Comparison of ENCODE assay signal across 22 cellular contexts in the genomic region with DNA sequence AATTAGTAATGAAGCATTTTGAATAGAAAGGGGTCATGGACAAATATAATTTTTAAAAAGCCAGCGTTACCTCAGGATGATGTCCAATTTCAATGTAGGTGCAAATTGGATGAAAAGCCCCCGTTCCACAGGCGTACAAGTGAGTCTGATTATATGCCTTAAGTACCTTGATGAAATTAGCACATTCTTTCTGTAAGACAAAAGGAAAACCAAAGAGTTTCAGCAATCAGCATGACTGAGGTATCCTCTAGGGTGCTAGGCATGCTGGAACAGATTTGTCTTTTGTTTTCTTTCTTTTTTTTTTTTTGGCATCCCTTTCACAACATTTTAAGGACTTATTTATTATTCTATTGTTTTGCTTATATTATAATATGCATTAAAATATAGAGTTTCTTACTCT.
"Had no signal": no experiment of that assay in that cellular context is flagged by ENCODE, and none has a peak within 500 bp of the region (broad histone marks: within the 10 kb centered on the region; RNA-seq: fewer than 3 reads in every experiment).

No MANE protein-coding gene starts in this region.

- H3K27me3 ChIP-seq: breast epithelium, ovary, vagina had no signal

- H3K4me1 ChIP-seq: prostate gland, vagina had no signal

- H3K9me3 Mint-ChIP-seq: activated B cell treated with CpG ODN at 0.5 μM for 24 hours; activated CD4-positive, alpha-beta memory T cell treated with anti-CD3 and anti-CD28 coated beads for 36 hours; activated naive CD4-positive, alpha-beta T cell treated with anti-CD3 and anti-CD28 coated beads for 36 hours; activated T-cell treated with anti-CD3 and anti-CD28 coated beads, Interleukin-2, amount 50 U/mL, for 72 hours; type B pancreatic cell had no signal

- H3K36me3 ChIP-seq: breast epithelium, ovary, prostate gland, thoracic aorta, vagina had no signal

- H3K4me3 Mint-ChIP-seq: activated B cell treated with CpG ODN at 0.5 μM for 24 hours; activated CD4-positive, alpha-beta memory T cell treated with anti-CD3 and anti-CD28 coated beads for 36 hours; activated CD4-positive, alpha-beta T cell treated with anti-CD3 and anti-CD28 coated beads for 36 hours; activated naive CD4-positive, alpha-beta T cell treated with anti-CD3 and anti-CD28 coated beads for 36 hours; activated naive CD8-positive, alpha-beta T cell treated with anti-CD3 and anti-CD28 coated beads, Interleukin-2, amount 10 ng/mL, durations not matched to agents 7 days and 5 days; activated T-cell treated with anti-CD3 and anti-CD28 coated beads, Interleukin-2, amount 50 U/mL, for 72 hours; natural killer cell; type B pancreatic cell had no signal

- H3K27ac ChIP-seq: breast epithelium, coronary artery, ovary, prostate gland, thoracic aorta, vagina had no signal

- H3K4me3 ChIP-seq: breast epithelium, coronary artery, ovary, prostate gland, thoracic aorta, vagina had no signal

- ATAC-seq: activated CD4-positive, alpha-beta T cell treated with anti-CD3 and anti-CD28 coated beads for 36 hours; activated T-cell treated with anti-CD3 and anti-CD28 coated beads, Interleukin-2, amount 50 U/mL, for 72 hours; left ventricle myocardium superior; natural killer cell had no signal

- H3K4me1 Mint-ChIP-seq: activated B cell treated with CpG ODN at 0.5 μM for 24 hours; activated CD4-positive, alpha-beta T cell treated with anti-CD3 and anti-CD28 coated beads for 36 hours; natural killer cell had no signal

- H3K9me3 ChIP-seq: breast epithelium, ovary, prostate gland, thoracic aorta, vagina had no signal

- H3K36me3 Mint-ChIP-seq: activated CD4-positive, alpha-beta memory T cell treated with anti-CD3 and anti-CD28 coated beads for 36 hours had no signal

- H3K27ac Mint-ChIP-seq: activated B cell treated with CpG ODN at 0.5 μM for 24 hours; activated CD4-positive, alpha-beta memory T cell treated with anti-CD3 and anti-CD28 coated beads for 36 hours; activated CD4-positive, alpha-beta T cell treated with anti-CD3 and anti-CD28 coated beads for 36 hours; activated naive CD4-positive, alpha-beta T cell treated with anti-CD3 and anti-CD28 coated beads for 36 hours; activated naive CD8-positive, alpha-beta T cell treated with anti-CD3 and anti-CD28 coated beads, Interleukin-2, amount 10 ng/mL, durations not matched to agents 7 days and 5 days; activated T-cell treated with anti-CD3 and anti-CD28 coated beads, Interleukin-2, amount 50 U/mL, for 72 hours; natural killer cell; type B pancreatic cell had no signal

- DNase-seq: activated B cell treated with CpG ODN at 0.5 μM for 24 hours; activated CD4-positive, alpha-beta memory T cell treated with anti-CD3 and anti-CD28 coated beads for 36 hours; activated CD4-positive, alpha-beta T cell treated with anti-CD3 and anti-CD28 coated beads for 36 hours; activated effector memory CD4-positive, alpha-beta T cell treated with Interleukin-2 at 50 U/mL for 16 hours; activated naive CD4-positive, alpha-beta T cell treated with anti-CD3 and anti-CD28 coated beads for 36 hours; activated naive CD8-positive, alpha-beta T cell treated with anti-CD3 and anti-CD28 coated beads, Interleukin-2, amount 10 ng/mL, durations not matched to agents 7 days and 5 days; activated T-cell treated with anti-CD3 and anti-CD28 coated beads, Interleukin-2, amount 50 U/mL, for 72 hours; amniotic stem cell; left ventricle myocardium superior; mammary epithelial cell; midbrain; natural killer cell; ovary; stimulated activated CD4-positive, alpha-beta T cell treated with anti-CD3 and anti-CD28 coated beads, Interleukin-2, amount 100 ng/mL, for 48 hours; stimulated activated naive CD4-positive, alpha-beta T cell; T1000 had no signal

- H3K27me3 Mint-ChIP-seq: activated B cell treated with CpG ODN at 0.5 μM for 24 hours; activated CD4-positive, alpha-beta memory T cell treated with anti-CD3 and anti-CD28 coated beads for 36 hours; activated CD4-positive, alpha-beta T cell treated with anti-CD3 and anti-CD28 coated beads for 36 hours; activated naive CD8-positive, alpha-beta T cell treated with anti-CD3 and anti-CD28 coated beads, Interleukin-2, amount 10 ng/mL, durations not matched to agents 7 days and 5 days; type B pancreatic cell had no signal
